ENCODE assay signal across 27 cellular contexts in genomic region chr2:67225287-67225973, GRCh38.
DNase-seq lines count a peak whose midpoint lies in the region; ATAC-seq, FAIRE-seq and TF ChIP-seq lines count a peak whose summit lies in the region.
"Had no signal": no experiment of that assay in that cellular context is flagged by ENCODE, and none has a peak within 500 bp of the region (broad histone marks: within the 10 kb centered on the region; RNA-seq: fewer than 3 reads in every experiment).

No MANE protein-coding gene starts in this region.

- ATAC-seq in pancreas, result peak; percentile 74 to 89 (median 86)
- no peak for ATAC-seq in heart right ventricle
- no peak for ATAC-seq in HepG2
- ATAC-seq in HG03460 (IDR thresholded peaks at IDR 0.05; ENCODE audit: unreplicated experiment), result no peak
- ATAC-seq: GM12878 had no signal

- TF ChIP-seq EP300 in HepG2 (IDR thresholded peaks at IDR 0.05; ENCODE audit: low read depth in 2 of 2, low read length in 2 of 2) (no peak), HepG2 (CRISPR knock-in tag; IDR thresholded peaks at IDR 0.05; ENCODE audit: borderline replicate concordance) (no peak)

- no peaks in the 10 kb centered on the region for H3K27me3 ChIP-seq in pancreas
- H3K27me3 ChIP-seq in heart right ventricle, result no peaks in the 10 kb centered on the region
- H3K27me3 ChIP-seq in HepG2 (ENCODE audit: control insufficient read depth in 1 of 2, insufficient read depth in 2 of 2, low read length in 2 of 2), result no peaks in the 10 kb centered on the region
- H3K27me3 ChIP-seq: BE2C, BLaER1 had no signal

- H3K4me1 Mint-ChIP-seq in mesothelial cell of epicardium, result peaks cover 35% of the 10 kb centered on the region
- H3K4me1 Mint-ChIP-seq: CD14-positive monocyte; CD4-positive, alpha-beta memory T cell; CD4-positive, CD25-positive, alpha-beta regulatory T cell; CD8-positive, alpha-beta memory T cell had no signal

- FAIRE-seq in pancreas (lab: Jason Lieb, UNC) (no peak), HepG2 (lab: Jason Lieb, UNC) (no peak)
- FAIRE-seq: A204.1, GM12892, GM18507 had no signal

- DNase-seq in LNCaP clone FGC (ENCODE audit: low read depth) (peak; percentile 37), mesothelial cell of epicardium (ENCODE audit: low spot score in 2 of 2, unreplicated experiment in 2 of 2) (no peak), pancreas (peak in 1 of 6 donors; percentile 13), heart right ventricle (no peak), HepG2 (ENCODE audit: low spot score) (no peak)
- DNase-seq: 8988T; ACHN; BE2C; C1 segment of cervical spinal cord; CD4-positive, alpha-beta memory T cell; CD4-positive, CD25-positive, alpha-beta regulatory T cell; CD8-positive, alpha-beta memory T cell; COR-L47; DMS 273 treated with DMSO at 0.1 percent for 48 hours; DMS153; DMS53; DMS79; DND-41; EL; GDM1 had no signal

- intact Hi-C loops in pancreas (cut with DNase I) (no loop called here), heart right ventricle (cut with DNase I) (no loop called here), HepG2 (cut with micrococcal nuclease; ENCODE audit: unreplicated experiment) (no loop called here)

- TF ChIP-seq POLR2A in HepG2 (IDR thresholded peaks at IDR 0.05; ENCODE audit: insufficient read depth in 1 of 2, low read depth in 2 of 2, low read length in 2 of 2), result no peak

- H3K79me2 ChIP-seq in HepG2 (ENCODE audit: insufficient read depth, low read length), result no peaks in the 10 kb centered on the region

- POLR2A ChIA-PET in HepG2 (lab: Yijun Ruan, JAX), result no interaction called here

- H3K4me2 ChIP-seq in HepG2 (ENCODE audit: low read depth, low read length), result no peak overlapping the region
- H3K4me2 ChIP-seq: BLaER1 had no signal

- H3K9me3 ChIP-seq in pancreas (no peaks in the 10 kb centered on the region), heart right ventricle (no peaks in the 10 kb centered on the region), HepG2 (ENCODE audit: low read length) (no peaks in the 10 kb centered on the region)
- H3K9me3 ChIP-seq: BE2C, BLaER1 had no signal

- H2AFZ ChIP-seq in HepG2 (ENCODE audit: low read length), result no peak overlapping the region

- H3K4me3 ChIP-seq in LNCaP clone FGC (ENCODE audit: low read depth, low read length), result no peak overlapping the region
- H3K4me3 ChIP-seq in pancreas, result no peak overlapping the region
- no peak overlapping the region for H3K4me3 ChIP-seq in heart right ventricle
- H3K4me3 ChIP-seq in HepG2 (replicated peaks in 1 of 3; ENCODE audit: insufficient read depth in 1 of 3, low read depth in 2 of 3, low read length in 3 of 3), result no peak overlapping the region
- H3K4me3 ChIP-seq: BLaER1, GM12878 had no signal

- TF ChIP-seq RAD21 in HepG2 (CRISPR knock-in tag; IDR thresholded peaks at IDR 0.05), result no peak

- no peaks in the 10 kb centered on the region for H4K20me1 ChIP-seq in HepG2 (ENCODE audit: insufficient read depth, low read length)
- H4K20me1 ChIP-seq: BLaER1 had no signal

- H3K27ac Mint-ChIP-seq in mesothelial cell of epicardium, result peak overlapping the region; percentile 17
- H3K27ac Mint-ChIP-seq: CD14-positive monocyte; CD4-positive, alpha-beta memory T cell; CD4-positive, CD25-positive, alpha-beta regulatory T cell; CD8-positive, alpha-beta memory T cell had no signal

- CTCF ChIA-PET in HepG2 (lab: Yijun Ruan, JAX; ENCODE audit: low intra/inter-chr PET ratio, low total read pairs), result no interaction called here

- TF ChIP-seq CTCF in LNCaP clone FGC (IDR thresholded peaks at IDR 0.05; ENCODE audit: control insufficient read depth, extremely low read depth, insufficient read depth), result no peak
- TF ChIP-seq CTCF in mesothelial cell of epicardium (IDR thresholded peaks at IDR 0.05; ENCODE audit: unreplicated experiment), result no peak
- TF ChIP-seq CTCF in pancreas (IDR thresholded peaks at IDR 0.05), result no peak
- TF ChIP-seq CTCF in heart right ventricle (IDR thresholded peaks at IDR 0.05), result no peak
- no peak for TF ChIP-seq CTCF in HepG2 (CRISPR knock-in tag; IDR thresholded peaks at IDR 0.05)

- no peaks in the 10 kb centered on the region for H3K27me3 Mint-ChIP-seq in mesothelial cell of epicardium (ENCODE audit: low read depth)
- H3K27me3 Mint-ChIP-seq: CD4-positive, alpha-beta memory T cell; CD4-positive, CD25-positive, alpha-beta regulatory T cell; CD8-positive, alpha-beta memory T cell had no signal

- peak overlapping the region in 2 of 4 donors; percentile 42 to 46 for H3K27ac ChIP-seq in pancreas
- H3K27ac ChIP-seq in heart right ventricle, result no peak overlapping the region
- H3K27ac ChIP-seq in HepG2 (ENCODE audit: extremely low read length, insufficient read depth, low read length), result no peak overlapping the region
- H3K27ac ChIP-seq: BLaER1 had no signal

- H3K36me3 Mint-ChIP-seq in mesothelial cell of epicardium, result no peaks in the 10 kb centered on the region
- H3K36me3 Mint-ChIP-seq: CD14-positive monocyte; CD4-positive, alpha-beta memory T cell; CD4-positive, CD25-positive, alpha-beta regulatory T cell; CD8-positive, alpha-beta memory T cell had no signal

- no peaks in the 10 kb centered on the region for H3K9me3 Mint-ChIP-seq in mesothelial cell of epicardium
- H3K9me3 Mint-ChIP-seq: CD8-positive, alpha-beta memory T cell had no signal

- H3K36me3 ChIP-seq in pancreas (no peaks in the 10 kb centered on the region), heart right ventricle (no peaks in the 10 kb centered on the region), HepG2 (replicated peaks in 1 of 2; ENCODE audit: control insufficient read depth in 1 of 2, insufficient read depth in 2 of 2, low read length in 2 of 2) (no peaks in the 10 kb centered on the region)
- H3K36me3 ChIP-seq: BE2C, BLaER1 had no signal

- H3K4me1 ChIP-seq in pancreas (peaks cover 5 to 22% (median 14%) of the 10 kb centered on the region in 3 donors), heart right ventricle (no peaks in the 10 kb centered on the region), HepG2 (ENCODE audit: insufficient read depth, low read length) (no peaks in the 10 kb centered on the region)
- H3K4me1 ChIP-seq: BE2C, BLaER1 had no signal

- no peak overlapping the region for H3K4me3 Mint-ChIP-seq in mesothelial cell of epicardium
- H3K4me3 Mint-ChIP-seq: CD14-positive monocyte; CD4-positive, alpha-beta memory T cell; CD4-positive, CD25-positive, alpha-beta regulatory T cell; CD8-positive, alpha-beta memory T cell had no signal

- no TSS peak for BruUV-seq in HepG2 (replicated peaks; lab: Mats Ljungman, UMichigan)

- 42 to 48% methylated on average over 4 of the region's 4 CpGs for WGBS in pancreas, 2 donors
- WGBS in heart right ventricle, 2 donors, result 91% methylated on average over 4 of the region's 4 CpGs
- WGBS in HepG2 (ENCODE audit: low lambda C conversion rate), result 41% methylated on average over 4 of the region's 4 CpGs

- no peak overlapping the region for H3K9ac ChIP-seq in HepG2 (ENCODE audit: insufficient read depth, low read depth, low read length)
- H3K9ac ChIP-seq: BLaER1 had no signal

- in situ Hi-C loops in HepG2 (cut with HindIII; ENCODE audit: extremely low pct_ligation_motif_present, low pct_unique_long_range_greater_than_20kb), result no loop called here

TF ChIP-seq in HepG2, 621 proteins besides CTCF, POLR2A, EP300 and RAD21:
- no peak for TF ChIP-seq ZNF124 (CRISPR knock-in tag; IDR thresholded peaks at IDR 0.05)
- TF ChIP-seq ZNF143 (CRISPR knock-in tag; IDR thresholded peaks at IDR 0.05), result no peak
- no peak for TF ChIP-seq HINFP (CRISPR knock-in tag; IDR thresholded peaks at IDR 0.05; ENCODE audit: low read depth)
- no peak for TF ChIP-seq ZNF776 (CRISPR knock-in tag; IDR thresholded peaks at IDR 0.05)
- no peak for TF ChIP-seq ISL2 (CRISPR knock-in tag; IDR thresholded peaks at IDR 0.05)
- TF ChIP-seq BRCA1 (CRISPR knock-in tag; IDR thresholded peaks at IDR 0.05), result no peak
- TF ChIP-seq AGO1 (IDR thresholded peaks at IDR 0.05; ENCODE audit: low read depth, low read length, poor library complexity, severe bottlenecking), result no peak
- TF ChIP-seq MAX (IDR thresholded peaks at IDR 0.05), result no peak
- TF ChIP-seq SOX5 (CRISPR knock-in tag; IDR thresholded peaks at IDR 0.05; ENCODE audit: borderline replicate concordance), result no peak
- TF ChIP-seq ZNF292 (CRISPR knock-in tag; IDR thresholded peaks at IDR 0.05; ENCODE audit: borderline replicate concordance, low read depth), result no peak
- no peak for TF ChIP-seq ZMYM4 (CRISPR knock-in tag; IDR thresholded peaks at IDR 0.05)

Comparison
In these comparisons a context has a peak if more than half of its experiments do, and no peak if none do; other contexts are left out.
1. ATAC-seq: peak in pancreas (4 of 4); none in heart right ventricle (0 of 8), HepG2 (single experiment) and HG03460 (single experiment).